In genomic region chr11:12420706-12421105, GRCh38 we compare ENCODE assay signal across 19 cellular contexts. TPM values are rescaled to one million over a fixed set of nuclear protein-coding genes. Genes with fewer than 3 reads are reported as not detected.
"Had no signal": no experiment of that assay in that cellular context is flagged by ENCODE, and none has a peak within 500 bp of the region (broad histone marks: within the 10 kb centered on the region; RNA-seq: fewer than 3 reads in every experiment).

No MANE protein-coding gene starts in this region.

- DNase-seq: activated CD4-positive, alpha-beta T cell treated with anti-CD3 and anti-CD28 coated beads for 36 hours; activated CD4-positive, CD25-positive, alpha-beta regulatory T cell; activated CD8-positive, alpha-beta memory T cell treated with anti-CD3 and anti-CD28 coated beads, Interleukin-2, amount 10 ng/mL, durations not matched to agents 7 days and 5 days; activated CD8-positive, alpha-beta T cell treated with anti-CD3 and anti-CD28 coated beads, Interleukin-2, amount 10 ng/mL, durations not matched to agents 7 days and 5 days; activated effector memory CD4-positive, alpha-beta T cell treated with Interleukin-2 at 50 U/mL for 16 hours; activated naive CD4-positive, alpha-beta T cell treated with Interleukin-2 at 50 U/mL for 16 hours; activated T-cell treated with anti-CD3 and anti-CD28 coated beads for 4 hours; brain microvascular endothelial cell; foreskin keratinocyte; heart right ventricle; ovary; right cardiac atrium; stimulated activated CD4-positive, alpha-beta T cell treated with anti-CD3 and anti-CD28 coated beads, Interleukin-2, amount 100 ng/mL, for 48 hours; stimulated activated naive CD4-positive, alpha-beta T cell treated with Interleukin-2 at 50 U/mL for 16 hours; T-helper 2 cell; testis had no signal

- ATAC-seq: activated CD4-positive, alpha-beta T cell treated with anti-CD3 and anti-CD28 coated beads for 36 hours; activated CD8-positive, alpha-beta memory T cell treated with anti-CD3 and anti-CD28 coated beads, Interleukin-2, amount 10 ng/mL, durations not matched to agents 7 days and 5 days; activated CD8-positive, alpha-beta T cell treated with anti-CD3 and anti-CD28 coated beads, Interleukin-2, amount 10 ng/mL, durations not matched to agents 7 days and 5 days; esophagus mucosa; foreskin keratinocyte; heart right ventricle; right cardiac atrium had no signal

- H3K36me3 ChIP-seq: ascending aorta, brain microvascular endothelial cell, heart right ventricle, ovary had no signal

- H3K4me3 ChIP-seq: ascending aorta, heart right ventricle, ovary, testis had no signal

- H3K9me3 ChIP-seq: ascending aorta, heart right ventricle, testis had no signal

- H3K27me3 ChIP-seq: ascending aorta, brain microvascular endothelial cell, foreskin keratinocyte, heart right ventricle, ovary, testis had no signal

- H3K4me1 ChIP-seq: foreskin keratinocyte, testis had no signal

- H3K27ac ChIP-seq: ascending aorta, brain microvascular endothelial cell, foreskin keratinocyte, heart right ventricle, ovary, testis had no signal

- FAIRE-seq: urothelium cell line had no signal

RNA-seq across cellular contexts. Expression of gene PARVA, which starts 43.3 kb away (rescaled TPM):
- total RNA-seq: activated CD8-positive, alpha-beta memory T cell treated with anti-CD3 and anti-CD28 coated beads, Interleukin-2, amount 10 ng/mL, durations not matched to agents 7 days and 5 days; activated CD8-positive, alpha-beta T cell treated with anti-CD3 and anti-CD28 coated beads, Interleukin-2, amount 10 ng/mL, durations not matched to agents 7 days and 5 days had no signal
